Comparison of ENCODE assay signal across 39 cellular contexts in genomic region chr2:84281510-84281909, GRCh38.
"Had no signal": no experiment of that assay in that cellular context is flagged by ENCODE, and none has a peak within 500 bp of the region (broad histone marks: within the 10 kb centered on the region; RNA-seq: fewer than 3 reads in every experiment).

No MANE protein-coding gene starts in this region.

- H3K36me3 Mint-ChIP-seq: activated CD8-positive, alpha-beta memory T cell treated with anti-CD3 and anti-CD28 coated beads, Interleukin-2, amount 10 ng/mL, durations not matched to agents 7 days and 5 days; activated naive CD4-positive, alpha-beta T cell treated with anti-CD3 and anti-CD28 coated beads, Interleukin-2, amount 50 U/mL, for 72 hours; activated naive CD8-positive, alpha-beta T cell treated with anti-CD3 and anti-CD28 coated beads for 36 hours; WTC11 had no signal

- ATAC-seq: activated CD4-positive, alpha-beta T cell treated with anti-CD3 and anti-CD28 coated beads for 36 hours; activated CD4-positive, CD25-positive, alpha-beta regulatory T cell treated with anti-CD3 and anti-CD28 coated beads, Interleukin-2, amount 50 U/mL, for 24 hours; activated CD8-positive, alpha-beta memory T cell treated with anti-CD3 and anti-CD28 coated beads, Interleukin-2, amount 10 ng/mL, durations not matched to agents 7 days and 5 days; activated CD8-positive, alpha-beta T cell treated with anti-CD3 and anti-CD28 coated beads, Interleukin-2, amount 10 ng/mL, durations not matched to agents 7 days and 5 days; activated naive CD4-positive, alpha-beta T cell treated with anti-CD3 and anti-CD28 coated beads, Interleukin-2, amount 50 U/mL, for 72 hours; activated T-helper 17 cell treated with anti-CD3 and anti-CD28 coated beads, Interleukin-2, amount 50 U/mL, for 72 hours; WTC11 had no signal

- H3K36me3 ChIP-seq: adrenal gland had no signal

- H3K9me3 ChIP-seq: adrenal gland, body of pancreas had no signal

- H3K4me1 ChIP-seq: adrenal gland had no signal

- H3K27me3 Mint-ChIP-seq: activated CD4-positive, alpha-beta memory T cell treated with anti-CD3 and anti-CD28 coated beads, Interleukin-2, amount 10 ng/mL, durations not matched to agents 7 days and 5 days; activated CD8-positive, alpha-beta memory T cell treated with anti-CD3 and anti-CD28 coated beads, Interleukin-2, amount 10 ng/mL, durations not matched to agents 7 days and 5 days had no signal

- FAIRE-seq: astrocyte, bronchial epithelial cell, colon, TTC549 had no signal

- DNase-seq: activated CD4-positive, alpha-beta memory T cell treated with anti-CD3 and anti-CD28 coated beads, Interleukin-2, amount 10 ng/mL, durations not matched to agents 7 days and 5 days; activated CD4-positive, alpha-beta T cell treated with anti-CD3 and anti-CD28 coated beads for 1 hour; activated CD4-positive, alpha-beta T cell treated with anti-CD3 and anti-CD28 coated beads for 36 hours; activated CD4-positive, alpha-beta T cell treated with anti-CD3 and anti-CD28 coated beads for 48 hours; activated CD4-positive, alpha-beta T cell treated with anti-CD3 and anti-CD28 coated beads, Interleukin-2, amount 10 ng/mL, durations not matched to agents 7 days and 5 days; activated CD4-positive, alpha-beta T cell treated with anti-CD3 and anti-CD28 coated beads, Interleukin-2, amount 50 U/mL, for 48 hours; activated CD4-positive, CD25-positive, alpha-beta regulatory T cell; activated CD8-positive, alpha-beta memory T cell treated with anti-CD3 and anti-CD28 coated beads for 24 hours; activated CD8-positive, alpha-beta memory T cell treated with anti-CD3 and anti-CD28 coated beads, Interleukin-2, amount 10 ng/mL, durations not matched to agents 7 days and 5 days; activated CD8-positive, alpha-beta memory T cell treated with anti-CD3 and anti-CD28 coated beads, Interleukin-2, amount 50 U/mL, for 48 hours; activated CD8-positive, alpha-beta T cell treated with anti-CD3 and anti-CD28 coated beads, Interleukin-2, amount 10 ng/mL, durations not matched to agents 7 days and 5 days; activated effector memory CD4-positive, alpha-beta T cell treated with anti-CD3 and anti-CD28 coated beads, Interleukin-2, amount 50 U/mL, for 16 hours; activated gamma-delta T cell treated with Interleukin-2 at 50 U/mL for 16 hours; activated naive CD4-positive, alpha-beta T cell; activated naive CD4-positive, alpha-beta T cell treated with anti-CD3 and anti-CD28 coated beads for 36 hours; activated naive CD4-positive, alpha-beta T cell treated with anti-CD3 and anti-CD28 coated beads, Interleukin-2, amount 50 U/mL, for 16 hours; activated naive CD8-positive, alpha-beta T cell treated with anti-CD3 and anti-CD28 coated beads for 36 hours; activated T-cell treated with anti-CD3 and anti-CD28 coated beads, Interleukin-2, amount 50 U/mL, for 24 hours; activated T-cell treated with anti-CD3 and anti-CD28 coated beads, Interleukin-2, amount 50 U/mL, for 48 hours; adrenal gland; amniotic stem cell; aorta; central memory CD4-positive, alpha-beta T cell; T-helper 1 cell; T-helper 2 cell; T-helper 9 cell had no signal

- H3K4me3 ChIP-seq: adrenal gland, body of pancreas had no signal

- H3K27ac Mint-ChIP-seq: activated CD4-positive, alpha-beta memory T cell treated with anti-CD3 and anti-CD28 coated beads, Interleukin-2, amount 10 ng/mL, durations not matched to agents 7 days and 5 days; activated CD4-positive, alpha-beta T cell treated with anti-CD3 and anti-CD28 coated beads for 36 hours; activated CD4-positive, alpha-beta T cell treated with anti-CD3 and anti-CD28 coated beads, Interleukin-2, amount 10 ng/mL, durations not matched to agents 7 days and 5 days; activated CD8-positive, alpha-beta memory T cell treated with anti-CD3 and anti-CD28 coated beads, Interleukin-2, amount 10 ng/mL, durations not matched to agents 7 days and 5 days; activated CD8-positive, alpha-beta T cell treated with anti-CD3 and anti-CD28 coated beads, Interleukin-2, amount 10 ng/mL, durations not matched to agents 7 days and 5 days; activated naive CD4-positive, alpha-beta T cell treated with anti-CD3 and anti-CD28 coated beads for 36 hours; activated naive CD4-positive, alpha-beta T cell treated with anti-CD3 and anti-CD28 coated beads, Interleukin-2, amount 50 U/mL, for 72 hours; activated naive CD8-positive, alpha-beta T cell treated with anti-CD3 and anti-CD28 coated beads for 36 hours; activated T-cell treated with anti-CD3 and anti-CD28 coated beads, Interleukin-2, amount 50 U/mL, for 24 hours; activated T-helper 1 cell treated with anti-CD3 and anti-CD28 coated beads, Interleukin-12 subunit alpha, Interleukin-12 subunit beta, Interleukin-2, Interleukin-4 antibody, amounts not matched to agents 30 ng/mL and 10 ng/mL and 1 ng/mL, durations not matched to agents 14 hours and 24 hours and 36 hours; activated T-helper 17 cell treated with anti-CD3 and anti-CD28 coated beads, Interleukin-2, amount 50 U/mL, for 72 hours; T-helper 1 cell treated with Interleukin-12 subunit alpha and Interleukin-12 subunit beta and Interleukin-4 antibody, amounts not matched to agents 30 μg/mL and 1 μg/mL, for 36 hours; T-helper 2 cell treated with Interferon-gamma antibody and Interleukin-4, amounts not matched to agents 5 μg/mL and 100 μg/mL, for 36 hours; WTC11 had no signal

- H3K27ac ChIP-seq: adrenal gland, body of pancreas, VCaP had no signal

- H3K9me3 Mint-ChIP-seq: activated CD4-positive, alpha-beta memory T cell treated with anti-CD3 and anti-CD28 coated beads, Interleukin-2, amount 10 ng/mL, durations not matched to agents 7 days and 5 days; activated CD4-positive, alpha-beta T cell treated with anti-CD3 and anti-CD28 coated beads, Interleukin-2, amount 10 ng/mL, durations not matched to agents 7 days and 5 days; activated naive CD4-positive, alpha-beta T cell treated with anti-CD3 and anti-CD28 coated beads for 36 hours; activated naive CD4-positive, alpha-beta T cell treated with anti-CD3 and anti-CD28 coated beads, Interleukin-2, amount 50 U/mL, for 72 hours; activated naive CD8-positive, alpha-beta T cell treated with anti-CD3 and anti-CD28 coated beads for 36 hours; activated T-cell treated with anti-CD3 and anti-CD28 coated beads, Interleukin-2, amount 50 U/mL, for 24 hours; activated T-helper 1 cell treated with anti-CD3 and anti-CD28 coated beads, Interleukin-12 subunit alpha, Interleukin-12 subunit beta, Interleukin-2, Interleukin-4 antibody, amounts not matched to agents 30 ng/mL and 10 ng/mL and 1 ng/mL, durations not matched to agents 14 hours and 24 hours and 36 hours; activated T-helper 17 cell treated with anti-CD3 and anti-CD28 coated beads, Interleukin-2, amount 50 U/mL, for 72 hours; T-helper 1 cell treated with Interleukin-12 subunit alpha and Interleukin-12 subunit beta and Interleukin-4 antibody, amounts not matched to agents 30 μg/mL and 1 μg/mL, for 36 hours; T-helper 2 cell treated with Interferon-gamma antibody and Interleukin-4, amounts not matched to agents 5 μg/mL and 100 μg/mL, for 36 hours had no signal

- H3K4me3 Mint-ChIP-seq: activated CD4-positive, alpha-beta memory T cell treated with anti-CD3 and anti-CD28 coated beads, Interleukin-2, amount 10 ng/mL, durations not matched to agents 7 days and 5 days; activated CD4-positive, alpha-beta T cell treated with anti-CD3 and anti-CD28 coated beads for 36 hours; activated CD4-positive, alpha-beta T cell treated with anti-CD3 and anti-CD28 coated beads, Interleukin-2, amount 10 ng/mL, durations not matched to agents 7 days and 5 days; activated CD8-positive, alpha-beta memory T cell treated with anti-CD3 and anti-CD28 coated beads, Interleukin-2, amount 10 ng/mL, durations not matched to agents 7 days and 5 days; activated CD8-positive, alpha-beta T cell treated with anti-CD3 and anti-CD28 coated beads, Interleukin-2, amount 10 ng/mL, durations not matched to agents 7 days and 5 days; activated naive CD4-positive, alpha-beta T cell treated with anti-CD3 and anti-CD28 coated beads for 36 hours; activated naive CD8-positive, alpha-beta T cell treated with anti-CD3 and anti-CD28 coated beads for 36 hours; activated T-cell treated with anti-CD3 and anti-CD28 coated beads, Interleukin-2, amount 50 U/mL, for 24 hours; activated T-helper 1 cell treated with anti-CD3 and anti-CD28 coated beads, Interleukin-12 subunit alpha, Interleukin-12 subunit beta, Interleukin-2, Interleukin-4 antibody, amounts not matched to agents 30 ng/mL and 10 ng/mL and 1 ng/mL, durations not matched to agents 14 hours and 24 hours and 36 hours; activated T-helper 17 cell treated with anti-CD3 and anti-CD28 coated beads, Interleukin-2, amount 50 U/mL, for 72 hours; T-helper 1 cell treated with Interleukin-12 subunit alpha and Interleukin-12 subunit beta and Interleukin-4 antibody, amounts not matched to agents 30 μg/mL and 1 μg/mL, for 36 hours; T-helper 2 cell treated with Interferon-gamma antibody and Interleukin-4, amounts not matched to agents 5 μg/mL and 100 μg/mL, for 36 hours; WTC11 had no signal

- H3K27me3 ChIP-seq: adrenal gland, body of pancreas had no signal
